ENCODE assay signal across 15 cellular contexts in the genomic region with DNA sequence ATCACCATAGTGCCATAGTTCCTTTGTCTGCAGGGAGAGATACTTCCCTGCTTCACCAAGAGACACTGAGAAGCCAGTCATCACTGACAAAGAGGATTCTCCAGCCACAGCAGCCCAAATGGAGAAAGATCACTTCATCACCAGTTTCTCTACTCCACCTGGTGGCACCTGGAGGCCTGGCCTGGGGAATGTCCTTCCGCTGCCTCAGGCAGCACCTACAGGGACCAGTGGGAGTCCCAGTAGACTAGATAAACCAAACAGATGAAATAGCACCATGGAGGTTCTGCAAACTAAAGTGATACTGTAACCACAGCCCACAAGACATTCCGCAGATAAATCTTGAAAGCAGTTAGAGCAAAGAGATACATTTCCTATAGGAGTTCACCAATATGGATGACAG.
DNase-seq lines count a peak whose midpoint lies in the region; ATAC-seq and TF ChIP-seq lines count a peak whose summit lies in the region.
"Had no signal": no experiment of that assay in that cellular context is flagged by ENCODE, and none has a peak within 500 bp of the region (broad histone marks: within the 10 kb centered on the region; RNA-seq: fewer than 3 reads in every experiment).

No MANE protein-coding gene starts in this region.

- WGBS in mesendoderm (ENCODE audit: extremely low coverage, insufficient coverage, low lambda C conversion rate), result no CpG with 5 or more reads among the region's 2 CpGs

- peaks cover 10% of the 10 kb centered on the region for H3K9me3 ChIP-seq in WERI-Rb-1 (ENCODE audit: severe bottlenecking)

- intact Hi-C loops in Calu3 (cut with micrococcal nuclease; ENCODE audit: unreplicated experiment), result no loop called here

- H3K4me3 ChIP-seq in H7 (ENCODE audit: insufficient read depth, low read depth, low read length), result no peak overlapping the region
- H3K4me3 ChIP-seq in WERI-Rb-1 (ENCODE audit: low read depth, low read length), result no peak overlapping the region
- H3K4me3 ChIP-seq in mesendoderm (ENCODE audit: low read length), result no peak overlapping the region
- H3K4me3 ChIP-seq: PC-9, SJSA1 had no signal

- H3K23ac ChIP-seq in mesendoderm (ENCODE audit: low read length), result no peak overlapping the region

- no peak overlapping the region for H3K4me2 ChIP-seq in mesendoderm (ENCODE audit: low read length)
- H3K4me2 ChIP-seq: PC-9 had no signal

- no peaks in the 10 kb centered on the region for H3K27me3 Mint-ChIP-seq in Calu3 (ENCODE audit: unreplicated experiment)
- peaks cover 1% of the 10 kb centered on the region for H3K27me3 Mint-ChIP-seq in endothelial cell (ENCODE audit: unreplicated experiment)
- H3K27me3 Mint-ChIP-seq in naive thymus-derived CD8-positive, alpha-beta T cell, result no peaks in the 10 kb centered on the region
- H3K27me3 Mint-ChIP-seq: CD8-positive, alpha-beta memory T cell had no signal

- BruUV-seq in Calu3 (replicated peaks; lab: Mats Ljungman, UMichigan), result no TSS peak

- no peak for TF ChIP-seq CTCF in Calu3 (IDR thresholded peaks at IDR 0.05; ENCODE audit: unreplicated experiment)
- TF ChIP-seq CTCF in WERI-Rb-1 (IDR thresholded peaks at IDR 0.05; ENCODE audit: low read depth, low read length), result peak; percentile 24; the same call in 1 of the 2 replicates
- no peak for TF ChIP-seq CTCF in endothelial cell (IDR thresholded peaks at IDR 0.05; ENCODE audit: unreplicated experiment)

- H3K79me2 ChIP-seq in mesendoderm (ENCODE audit: control insufficient read depth, insufficient read depth, low read length), result no peaks in the 10 kb centered on the region

- H3K9me3 Mint-ChIP-seq in Calu3 (ENCODE audit: low read depth, unreplicated experiment) (peaks cover 7% of the 10 kb centered on the region), endothelial cell (ENCODE audit: unreplicated experiment) (peaks cover 3% of the 10 kb centered on the region)
- H3K9me3 Mint-ChIP-seq in naive thymus-derived CD8-positive, alpha-beta T cell, result peaks cover 5 to 37% (median 16%) of the 10 kb centered on the region in 9 donors

- H3K4me1 ChIP-seq in mesendoderm (ENCODE audit: control insufficient read depth, low read depth, low read length), result no peaks in the 10 kb centered on the region

- H2BK120ac ChIP-seq in mesendoderm (ENCODE audit: low read depth, low read length), result no peak overlapping the region

- no peaks in the 10 kb centered on the region for H3K36me3 ChIP-seq in H7 (replicated peaks; ENCODE audit: control insufficient read depth, insufficient read depth, low read length)
- no peaks in the 10 kb centered on the region for H3K36me3 ChIP-seq in WERI-Rb-1
- no peaks in the 10 kb centered on the region for H3K36me3 ChIP-seq in mesendoderm (ENCODE audit: control insufficient read depth, insufficient read depth, low read length)
- H3K36me3 ChIP-seq: SJSA1 had no signal

- no peaks in the 10 kb centered on the region for H3K27me3 ChIP-seq in H7 (ENCODE audit: control insufficient read depth, insufficient read depth, low read length)
- no peaks in the 10 kb centered on the region for H3K27me3 ChIP-seq in WERI-Rb-1 (ENCODE audit: insufficient read depth, low read depth, severe bottlenecking)
- no peaks in the 10 kb centered on the region for H3K27me3 ChIP-seq in mesendoderm (ENCODE audit: insufficient read depth, low read length, poor library complexity)
- H3K27me3 ChIP-seq: SJSA1 had no signal

- H3K4me3 Mint-ChIP-seq in Calu3 (ENCODE audit: low read depth, unreplicated experiment) (no peak overlapping the region), endothelial cell (ENCODE audit: unreplicated experiment) (no peak overlapping the region)
- H3K4me3 Mint-ChIP-seq in naive thymus-derived CD8-positive, alpha-beta T cell, result no peak overlapping the region
- H3K4me3 Mint-ChIP-seq: CD8-positive, alpha-beta memory T cell had no signal

- no peak overlapping the region for H2BK5ac ChIP-seq in mesendoderm (ENCODE audit: low read length)

- no peak overlapping the region for H2BK15ac ChIP-seq in mesendoderm (replicated peaks; ENCODE audit: low read depth)

- no peak for ATAC-seq in naive thymus-derived CD8-positive, alpha-beta T cell

- POLR2A ChIA-PET in naive thymus-derived CD8-positive, alpha-beta T cell (lab: Charles Lee), result no interaction called here

- no peak overlapping the region for H2AK5ac ChIP-seq in mesendoderm (ENCODE audit: low read length)

- H3K9ac ChIP-seq in mesendoderm (ENCODE audit: low read length), result no peak overlapping the region

- H3K27ac ChIP-seq in WERI-Rb-1 (no peak overlapping the region), mesendoderm (ENCODE audit: low read depth, low read length) (no peak overlapping the region)
- H3K27ac ChIP-seq: PC-9, SJSA1 had no signal

- no peaks in the 10 kb centered on the region for H3K36me3 Mint-ChIP-seq in Calu3 (ENCODE audit: insufficient read depth, unreplicated experiment)
- H3K36me3 Mint-ChIP-seq in endothelial cell (ENCODE audit: low read depth, unreplicated experiment), result no peaks in the 10 kb centered on the region
- no peaks in the 10 kb centered on the region for H3K36me3 Mint-ChIP-seq in naive thymus-derived CD8-positive, alpha-beta T cell
- H3K36me3 Mint-ChIP-seq: CD8-positive, alpha-beta memory T cell had no signal

- H4K5ac ChIP-seq in mesendoderm (ENCODE audit: low read length), result no peak overlapping the region

- CTCF ChIA-PET in Calu3 (lab: Charles Lee), result interaction anchor here (0.5 kb wide), 1 partner anchor 85 kb away, joined by 4 read pairs; no protein-coding TSS in a partner anchor

- peak; percentile 7 for DNase-seq in Calu3
- DNase-seq in H7, result peak; percentile 15
- peak; percentile 24 for DNase-seq in WERI-Rb-1
- DNase-seq in mesendoderm, result peak; percentile 82
- DNase-seq in hepatic stellate cell (ENCODE audit: low spot score), result no peak
- no peak for DNase-seq in endothelial cell (ENCODE audit: low spot score)
- DNase-seq in naive thymus-derived CD8-positive, alpha-beta T cell, result no peak
- DNase-seq: CD8-positive, alpha-beta memory T cell; KBM-7; NCI-H1436 treated with DMSO at 0.1 percent for 48 hours; NCI-H2029 treated with DMSO at 0.1 percent for 48 hours; NCI-H524; PC-9; SW 1271 had no signal

- H3K56ac ChIP-seq in mesendoderm (ENCODE audit: low read length), result no peak overlapping the region

- H3K79me1 ChIP-seq in mesendoderm (ENCODE audit: low read length), result no peaks in the 10 kb centered on the region

- no peak overlapping the region for H3K18ac ChIP-seq in mesendoderm (ENCODE audit: low read length)

- no peak overlapping the region for H3K4ac ChIP-seq in mesendoderm (ENCODE audit: low read depth, low read length)

- H3K4me1 Mint-ChIP-seq in Calu3 (ENCODE audit: low read depth, unreplicated experiment), result no peaks in the 10 kb centered on the region
- H3K4me1 Mint-ChIP-seq in endothelial cell (ENCODE audit: unreplicated experiment), result no peaks in the 10 kb centered on the region
- no peaks in the 10 kb centered on the region for H3K4me1 Mint-ChIP-seq in naive thymus-derived CD8-positive, alpha-beta T cell
- H3K4me1 Mint-ChIP-seq: CD8-positive, alpha-beta memory T cell had no signal

- H3K27ac Mint-ChIP-seq in Calu3 (ENCODE audit: unreplicated experiment), result no peak overlapping the region
- no peak overlapping the region for H3K27ac Mint-ChIP-seq in endothelial cell (ENCODE audit: unreplicated experiment)
- H3K27ac Mint-ChIP-seq in naive thymus-derived CD8-positive, alpha-beta T cell, result no peak overlapping the region
- H3K27ac Mint-ChIP-seq: CD8-positive, alpha-beta memory T cell had no signal

- no peak overlapping the region for H4K8ac ChIP-seq in mesendoderm (ENCODE audit: low read depth, low read length)

Comparison
In these comparisons a context has a peak if more than half of its experiments do, and no peak if none do; other contexts are left out.
1. DNase-seq: peak in Calu3 (single experiment), H7 (single experiment), WERI-Rb-1 (single experiment) and mesendoderm (single experiment); none in hepatic stellate cell (single experiment), endothelial cell (single experiment) and naive thymus-derived CD8-positive, alpha-beta T cell (0 of 10).